In genomic region chr9:128552153-128552743, GRCh38 we compare ENCODE assay signal across 8 cellular contexts. TPM values are rescaled to one million over a fixed set of nuclear protein-coding genes. Genes with fewer than 3 reads are reported as not detected.
DNase-seq lines count a peak whose midpoint lies in the region; ATAC-seq and TF ChIP-seq lines count a peak whose summit lies in the region.

TSS of gene SPTAN1 (plus strand) at chr9:128552587. CDS start at chr9:128566741, 14,154 bp downstream.

- peak within 1 kb of the TSS; percentile 96 for H3K4me3 ChIP-seq in psoas muscle

- TF ChIP-seq CTCF in psoas muscle (IDR thresholded peaks at IDR 0.05), result peak; percentile 10

- H3K4me1 ChIP-seq in psoas muscle, result peaks cover 44% of the 10 kb centered on the region

- H3K27ac Mint-ChIP-seq in T-helper 1 cell treated with Interleukin-12 subunit alpha and Interleukin-12 subunit beta and Interleukin-4 antibody, amounts not matched to agents 30 μg/mL and 1 μg/mL, for 36 hours, result peak within 1 kb of the TSS; percentile 98

- H3K4me1 Mint-ChIP-seq in T-helper 1 cell treated with Interleukin-12 subunit alpha and Interleukin-12 subunit beta and Interleukin-4 antibody, amounts not matched to agents 30 μg/mL and 1 μg/mL, for 36 hours (ENCODE audit: low read depth), result peaks cover 38% of the 10 kb centered on the region

- no peaks in the 10 kb centered on the region for H3K36me3 ChIP-seq in psoas muscle (ENCODE audit: insufficient read depth in 1 of 2, low read depth in 1 of 2)

- peak within 1 kb of the TSS; percentile 90 for H3K27ac ChIP-seq in psoas muscle

- H3K27me3 ChIP-seq in psoas muscle (ENCODE audit: insufficient read depth in 3 of 3, low read length in 2 of 3), result no peaks in the 10 kb centered on the region

- no peaks in the 10 kb centered on the region for H3K27me3 Mint-ChIP-seq in T-helper 1 cell treated with Interleukin-12 subunit alpha and Interleukin-12 subunit beta and Interleukin-4 antibody, amounts not matched to agents 30 μg/mL and 1 μg/mL, for 36 hours (ENCODE audit: low read depth)

- H3K9me3 ChIP-seq in psoas muscle, result no peaks in the 10 kb centered on the region

- H3K9me3 Mint-ChIP-seq in T-helper 1 cell treated with Interleukin-12 subunit alpha and Interleukin-12 subunit beta and Interleukin-4 antibody, amounts not matched to agents 30 μg/mL and 1 μg/mL, for 36 hours, result no peaks in the 10 kb centered on the region

- H3K4me3 Mint-ChIP-seq in T-helper 1 cell treated with Interleukin-12 subunit alpha and Interleukin-12 subunit beta and Interleukin-4 antibody, amounts not matched to agents 30 μg/mL and 1 μg/mL, for 36 hours, result peak within 1 kb of the TSS; percentile 93

- intact Hi-C loops in left ventricle myocardium superior (cut with micrococcal nuclease), result no loop called here
- intact Hi-C loops in psoas muscle (cut with DNase I), result loop anchor here in 1 of 2 donors (2.0 kb wide), 1 partner anchor 47 kb away; the partner anchor contains the start of gene GLE1

- peaks cover 9% of the 10 kb centered on the region for H3K36me3 Mint-ChIP-seq in T-helper 1 cell treated with Interleukin-12 subunit alpha and Interleukin-12 subunit beta and Interleukin-4 antibody, amounts not matched to agents 30 μg/mL and 1 μg/mL, for 36 hours (ENCODE audit: low read depth)

- 1% methylated on average over 41 to 81 of the region's 81 CpGs for WGBS in psoas muscle, 3 donors

- ATAC-seq in GM18498 (IDR thresholded peaks at IDR 0.05; ENCODE audit: unreplicated experiment), result peak; percentile 81
- peak; percentile 61 for ATAC-seq in HG02884 (IDR thresholded peaks at IDR 0.05; ENCODE audit: unreplicated experiment)
- peak; percentile 88 for ATAC-seq in left ventricle myocardium superior
- peak; percentile 93 to 95 (median 94) for ATAC-seq in psoas muscle

- DNase-seq in NCI-H146 treated with DMSO at 0.1 percent for 48 hours (lab: John Stamatoyannopoulos, UW; ENCODE audit: unreplicated experiment), result peak; percentile 50
- peak; percentile 80 for DNase-seq in amniotic epithelial cell (ENCODE audit: low read depth)
- DNase-seq in left ventricle myocardium superior, result peak; percentile 95
- peak; percentile 92 to 95 for DNase-seq in psoas muscle
- peak; percentile 90 for DNase-seq in ureter (ENCODE audit: low spot score)

RNA-seq across cellular contexts. Expression of gene SPTAN1, which starts in this region (rescaled TPM):
- total RNA-seq in left ventricle myocardium superior (244 TPM), psoas muscle (10 to 100 TPM; 42.6 to 91.4 (median 56.2) TPM), ureter (398 TPM)
- polyA plus RNA-seq in psoas muscle, result 10 to 100 TPM; 18.1 to 30.7 (median 26.4) TPM

Comparison
In these comparisons a context has a peak if more than half of its experiments do, and no peak if none do; other contexts are left out.
1. Peak in every context shown above with its lines: DNase-seq, ATAC-seq, H3K4me3 ChIP-seq and H3K27ac ChIP-seq.